In genomic region chr6:122360809-122361208, GRCh38 we compare ENCODE assay signal across 35 cellular contexts.
"Had no signal": no experiment of that assay in that cellular context is flagged by ENCODE, and none has a peak within 500 bp of the region (broad histone marks: within the 10 kb centered on the region; RNA-seq: fewer than 3 reads in every experiment).

No MANE protein-coding gene starts in this region.

- H3K9me3 ChIP-seq: MG63 had no signal

- DNase-seq: Karpas-422, Kasumi-1, MG63, MM.1S, MV-4-11, NCI-H1048, NCI-H1092, NCI-H1092 treated with DMSO at 0.1 percent for 48 hours, NCI-H1105, NCI-H1105 treated with DMSO at 0.1 percent for 48 hours, NCI-H1417, NCI-H1417 treated with DMSO at 0.1 percent for 48 hours, NCI-H1436, NCI-H1436 treated with DMSO at 0.1 percent for 48 hours, NCI-H1694, NCI-H1694 treated with DMSO at 0.1 percent for 48 hours, NCI-H187, NCI-H187 treated with DMSO at 0.1 percent for 48 hours, NCI-H1930, NCI-H2029, NCI-H2029 treated with DMSO at 0.1 percent for 48 hours, NCI-H2081, NCI-H2081 treated with DMSO at 0.1 percent for 48 hours, NCI-H2107, NCI-H2171, NCI-H2171 treated with DMSO at 0.1 percent for 48 hours, NCI-H2227 treated with DMSO at 0.1 percent for 48 hours, NCI-H226, NCI-H345, NCI-H446, NCI-H446 treated with DMSO at 0.1 percent for 48 hours, NCI-H510A, NCI-H510A treated with DMSO at 0.1 percent for 48 hours, NCI-H524, NCI-H524 treated with DMSO at 0.1 percent for 48 hours had no signal

- H3K36me3 ChIP-seq: MG63 had no signal

- H3K27me3 ChIP-seq: MG63 had no signal

- H3K4me3 ChIP-seq: MG63 had no signal
